Comparison of ENCODE assay signal across 20 cellular contexts in the genomic region with DNA sequence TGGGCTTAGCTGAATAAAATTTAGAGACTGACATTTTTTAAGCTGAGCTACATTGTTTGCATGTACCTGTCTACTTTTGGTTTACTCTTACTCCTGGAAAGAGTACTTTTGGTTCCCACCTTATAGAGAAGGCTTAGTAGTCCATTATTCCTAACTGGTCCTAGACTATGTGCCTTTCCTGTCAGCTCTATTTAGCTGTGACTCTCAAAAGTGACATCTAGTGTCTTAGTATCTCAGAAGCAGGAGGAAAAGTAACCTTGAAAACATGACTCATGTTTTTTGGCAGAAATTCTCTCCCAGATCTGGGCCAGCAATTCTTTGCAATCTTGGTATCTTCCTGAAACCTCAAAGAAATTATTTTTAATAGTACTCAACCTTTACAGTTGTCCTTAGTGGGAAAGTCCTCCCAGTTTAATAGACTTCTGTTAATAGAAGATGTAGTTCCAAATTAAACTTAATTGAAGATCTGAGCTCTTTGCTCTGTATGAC.
DNase-seq lines count a peak whose midpoint lies in the region; ATAC-seq and TF ChIP-seq lines count a peak whose summit lies in the region.
"Had no signal": no experiment of that assay in that cellular context is flagged by ENCODE, and none has a peak within 500 bp of the region (broad histone marks: within the 10 kb centered on the region; RNA-seq: fewer than 3 reads in every experiment).

No MANE protein-coding gene starts in this region.

- no peaks in the 10 kb centered on the region for H3K27me3 Mint-ChIP-seq in activated CD4-positive, alpha-beta T cell treated with anti-CD3 and anti-CD28 coated beads for 36 hours
- H3K27me3 Mint-ChIP-seq: CD4-positive, alpha-beta memory T cell had no signal

- no peak for TF ChIP-seq EP300 in suprapubic skin (IDR thresholded peaks at IDR 0.05)

- no peaks in the 10 kb centered on the region for H3K4me1 Mint-ChIP-seq in activated CD4-positive, alpha-beta T cell treated with anti-CD3 and anti-CD28 coated beads for 36 hours
- H3K4me1 Mint-ChIP-seq: CD4-positive, alpha-beta memory T cell had no signal

- intact Hi-C loops in activated CD4-positive, alpha-beta T cell treated with anti-CD3 and anti-CD28 coated beads for 36 hours (cut with DNase I, micrococcal nuclease), result no loop called here

- no peak for TF ChIP-seq POLR2A in suprapubic skin (IDR thresholded peaks at IDR 0.05)

- CTCF ChIA-PET in activated CD4-positive, alpha-beta T cell treated with anti-CD3 and anti-CD28 coated beads for 36 hours (lab: Charles Lee), result no interaction called here

- no peak overlapping the region for H3K27ac ChIP-seq in suprapubic skin
- H3K27ac ChIP-seq: A549, GM23248, RWPE1 had no signal

- H3K27me3 ChIP-seq in suprapubic skin, result no peaks in the 10 kb centered on the region

- H3K4me3 ChIP-seq in cardiac fibroblast (replicated peaks in 1 of 2; ENCODE audit: low read depth in 2 of 2, low read length in 2 of 2), result no peak overlapping the region
- no peak overlapping the region for H3K4me3 ChIP-seq in suprapubic skin
- H3K4me3 ChIP-seq: A549, GM23248, K562 had no signal

- no peaks in the 10 kb centered on the region for H3K36me3 ChIP-seq in suprapubic skin

- no peaks in the 10 kb centered on the region for H3K36me3 Mint-ChIP-seq in activated CD4-positive, alpha-beta T cell treated with anti-CD3 and anti-CD28 coated beads for 36 hours (ENCODE audit: low read depth)
- H3K36me3 Mint-ChIP-seq: CD4-positive, alpha-beta memory T cell had no signal

- H3K4me3 Mint-ChIP-seq in activated CD4-positive, alpha-beta T cell treated with anti-CD3 and anti-CD28 coated beads for 36 hours, result no peak overlapping the region
- H3K4me3 Mint-ChIP-seq: CD4-positive, alpha-beta memory T cell had no signal

- H3K4me1 ChIP-seq in suprapubic skin, result peaks cover 10% of the 10 kb centered on the region
- H3K4me1 ChIP-seq: A549 had no signal

- no peak for ATAC-seq in activated CD4-positive, alpha-beta T cell treated with anti-CD3 and anti-CD28 coated beads for 36 hours
- ATAC-seq: A549, K562, PC-3 had no signal

- H3K27ac Mint-ChIP-seq in activated CD4-positive, alpha-beta T cell treated with anti-CD3 and anti-CD28 coated beads for 36 hours, result no peak overlapping the region
- H3K27ac Mint-ChIP-seq: CD4-positive, alpha-beta memory T cell had no signal

- H3K9me3 Mint-ChIP-seq in activated CD4-positive, alpha-beta T cell treated with anti-CD3 and anti-CD28 coated beads for 36 hours (ENCODE audit: low read depth), result peaks cover 7% of the 10 kb centered on the region

- POLR2A ChIA-PET in activated CD4-positive, alpha-beta T cell treated with anti-CD3 and anti-CD28 coated beads for 36 hours (lab: Charles Lee), result no interaction called here

- TF ChIP-seq CTCF in cardiac fibroblast (IDR thresholded peaks at IDR 0.05; ENCODE audit: low read depth, low read length), result no peak
- no peak for TF ChIP-seq CTCF in suprapubic skin (IDR thresholded peaks at IDR 0.05)

- H3K9me3 ChIP-seq in suprapubic skin, result no peaks in the 10 kb centered on the region
- H3K9me3 ChIP-seq: A549 had no signal

- DNase-seq in EL, result peak; percentile 1
- DNase-seq in NCI-H446 treated with DMSO at 0.1 percent for 48 hours (lab: John Stamatoyannopoulos, UW), result peak; percentile 22
- peak; percentile 12 to 36 for DNase-seq in cardiac fibroblast (ENCODE audit: low read depth in 2 of 2)
- peak; percentile 29 for DNase-seq in kidney tubule cell (ENCODE audit: low spot score)
- no peak for DNase-seq in DMS153 treated with DMSO at 0.1 percent for 48 hours (lab: John Stamatoyannopoulos, UW; ENCODE audit: unreplicated experiment)
- no peak for DNase-seq in activated CD4-positive, alpha-beta T cell treated with anti-CD3 and anti-CD28 coated beads for 36 hours
- no peak for DNase-seq in suprapubic skin (ENCODE audit: low spot score in 2 of 2)
- DNase-seq: CD4-positive, alpha-beta memory T cell; DMS153; GM23248; NCI-H1105 treated with DMSO at 0.1 percent for 48 hours; NCI-H1694; NCI-H2081 treated with DMSO at 0.1 percent for 48 hours; NCI-H524; NCI-H82; PC-3; SIG-M5 had no signal

Comparison
In these comparisons a context has a peak if more than half of its experiments do, and no peak if none do; other contexts are left out.
1. DNase-seq: peak in EL (single experiment), NCI-H446 treated with DMSO at 0.1 percent for 48 hours (single experiment), cardiac fibroblast (2 of 2) and kidney tubule cell (single experiment); none in DMS153 treated with DMSO at 0.1 percent for 48 hours (single experiment), activated CD4-positive, alpha-beta T cell treated with anti-CD3 and anti-CD28 coated beads for 36 hours (single experiment) and suprapubic skin (0 of 2).